Comparison of ENCODE assay signal across 26 cellular contexts in the genomic region with DNA sequence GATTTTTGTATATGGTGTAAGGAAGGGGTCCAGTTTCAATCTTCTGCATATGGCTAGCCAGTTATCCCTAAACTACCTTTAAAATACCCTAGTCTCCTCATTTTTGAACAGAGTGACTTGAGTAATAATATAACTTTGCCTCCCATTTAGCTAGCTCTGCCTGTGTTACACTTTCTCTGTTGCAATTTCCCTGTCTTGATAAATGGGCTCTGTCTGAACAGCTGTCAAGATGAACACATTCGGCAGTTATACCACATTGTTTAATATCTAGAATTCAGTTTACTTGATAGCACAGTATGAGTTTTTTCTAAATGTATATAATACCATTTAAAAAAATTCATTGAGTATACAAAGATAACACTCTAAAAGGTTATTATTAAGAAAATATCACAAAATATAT.
"Had no signal": no experiment of that assay in that cellular context is flagged by ENCODE, and none has a peak within 500 bp of the region (broad histone marks: within the 10 kb centered on the region; RNA-seq: fewer than 3 reads in every experiment).

No MANE protein-coding gene starts in this region.

- H3K4me3 Mint-ChIP-seq: mesothelial cell of epicardium; naive B cell; nephron progenitor cell; stimulated activated effector memory CD8-positive, alpha-beta T cell treated with anti-CD3 and anti-CD28 coated beads, Interleukin-12 subunit alpha, Interleukin-12 subunit beta, amount 100 ng/mL, for 72 hours; stimulated activated naive CD8-positive, alpha-beta T cell treated with anti-CD3 and anti-CD28 coated beads, Interleukin-15, Interleukin-2, amounts not matched to agents 100 ng/mL and 50 ng/mL, for 24 hours; T-helper 2 cell treated with Interferon-gamma antibody and Interleukin-4, amounts not matched to agents 5 μg/mL and 100 μg/mL, for 36 hours had no signal

- FAIRE-seq: astrocyte, endothelial cell of umbilical vein, small intestine, urothelium cell line had no signal

- ATAC-seq: esophagus mucosa; heart right ventricle; psoas muscle; stimulated activated effector memory CD8-positive, alpha-beta T cell treated with anti-CD3 and anti-CD28 coated beads, Interleukin-12 subunit alpha, Interleukin-12 subunit beta, amount 100 ng/mL, for 72 hours had no signal

- H3K4me1 Mint-ChIP-seq: naive B cell; nephron progenitor cell; stimulated activated effector memory CD8-positive, alpha-beta T cell treated with anti-CD3 and anti-CD28 coated beads, Interleukin-12 subunit alpha, Interleukin-12 subunit beta, amount 100 ng/mL, for 72 hours had no signal

- DNase-seq: activated CD4-positive, alpha-beta T cell treated with anti-CD3 and anti-CD28 coated beads for 4 hours; activated CD4-positive, alpha-beta T cell treated with anti-CD3 and anti-CD28 coated beads, Interleukin-2, amount 50 U/mL, for 48 hours; activated CD4-positive, CD25-positive, alpha-beta regulatory T cell; activated CD8-positive, alpha-beta memory T cell treated with anti-CD3 and anti-CD28 coated beads, Interleukin-2, amount 50 U/mL, for 4 hours; activated gamma-delta T cell treated with Interleukin-2 at 50 U/mL for 16 hours; activated naive CD4-positive, alpha-beta T cell treated with anti-CD3 and anti-CD28 coated beads, Interleukin-2, amount 50 U/mL, for 16 hours; activated T-cell treated with anti-CD3 and anti-CD28 coated beads, Interleukin-2, amount 50 U/mL, for 1 hour; amniotic stem cell; brain microvascular endothelial cell; cortex of kidney; foreskin fibroblast; heart right ventricle; naive B cell; nephron progenitor cell; psoas muscle; sigmoid colon; small intestine; stimulated activated CD4-positive, alpha-beta T cell treated with anti-CD3 and anti-CD28 coated beads, Interleukin-4, amount 100 ng/mL, for 24 hours had no signal

- H3K27me3 Mint-ChIP-seq: naive B cell; stimulated activated naive CD8-positive, alpha-beta T cell treated with anti-CD3 and anti-CD28 coated beads, Interleukin-15, Interleukin-2, amounts not matched to agents 100 ng/mL and 50 ng/mL, for 24 hours had no signal

- H3K36me3 Mint-ChIP-seq: mesothelial cell of epicardium; naive B cell; stimulated activated effector memory CD8-positive, alpha-beta T cell treated with anti-CD3 and anti-CD28 coated beads, Interleukin-12 subunit alpha, Interleukin-12 subunit beta, amount 100 ng/mL, for 72 hours had no signal
